ENCODE assay signal across 8 cellular contexts in the genomic region with DNA sequence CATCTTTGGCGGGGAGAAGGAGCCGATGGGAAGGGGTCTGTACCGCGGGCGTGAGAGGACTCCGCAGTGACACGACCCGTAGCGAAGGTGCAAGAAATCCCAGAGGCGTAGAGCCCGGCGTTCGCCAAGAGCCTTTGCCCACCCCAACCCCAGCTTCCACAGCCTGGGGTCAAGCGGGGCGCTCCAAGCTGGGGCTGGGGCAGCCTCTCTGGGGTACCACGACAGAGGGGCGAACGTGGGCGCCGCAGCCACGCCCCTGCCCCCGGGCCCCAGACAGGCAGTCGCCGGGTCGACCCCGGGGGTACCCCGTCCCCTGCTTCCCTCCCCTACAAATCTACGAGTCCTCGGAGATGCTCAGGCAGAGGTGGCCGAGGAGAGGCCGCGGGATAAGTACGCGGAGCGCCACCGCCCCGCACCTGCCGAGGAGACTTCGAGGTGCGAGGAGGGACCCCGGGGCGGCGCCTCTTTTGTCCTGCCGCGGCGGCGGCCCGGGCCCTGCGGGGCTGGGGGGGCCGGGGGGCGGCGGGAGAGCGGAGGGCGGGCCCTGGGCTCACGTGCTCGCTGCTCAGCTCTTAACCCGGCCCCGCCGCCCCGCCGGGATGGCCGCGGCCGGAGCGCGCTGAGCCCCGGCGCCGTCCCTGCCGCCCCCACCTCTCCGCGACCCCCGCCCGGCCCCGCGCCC. TPM values are rescaled to one million over a fixed set of nuclear protein-coding genes. Genes with fewer than 3 reads are reported as not detected.
DNase-seq lines count a peak whose midpoint lies in the region; ATAC-seq and TF ChIP-seq lines count a peak whose summit lies in the region.

A gene with protein sequence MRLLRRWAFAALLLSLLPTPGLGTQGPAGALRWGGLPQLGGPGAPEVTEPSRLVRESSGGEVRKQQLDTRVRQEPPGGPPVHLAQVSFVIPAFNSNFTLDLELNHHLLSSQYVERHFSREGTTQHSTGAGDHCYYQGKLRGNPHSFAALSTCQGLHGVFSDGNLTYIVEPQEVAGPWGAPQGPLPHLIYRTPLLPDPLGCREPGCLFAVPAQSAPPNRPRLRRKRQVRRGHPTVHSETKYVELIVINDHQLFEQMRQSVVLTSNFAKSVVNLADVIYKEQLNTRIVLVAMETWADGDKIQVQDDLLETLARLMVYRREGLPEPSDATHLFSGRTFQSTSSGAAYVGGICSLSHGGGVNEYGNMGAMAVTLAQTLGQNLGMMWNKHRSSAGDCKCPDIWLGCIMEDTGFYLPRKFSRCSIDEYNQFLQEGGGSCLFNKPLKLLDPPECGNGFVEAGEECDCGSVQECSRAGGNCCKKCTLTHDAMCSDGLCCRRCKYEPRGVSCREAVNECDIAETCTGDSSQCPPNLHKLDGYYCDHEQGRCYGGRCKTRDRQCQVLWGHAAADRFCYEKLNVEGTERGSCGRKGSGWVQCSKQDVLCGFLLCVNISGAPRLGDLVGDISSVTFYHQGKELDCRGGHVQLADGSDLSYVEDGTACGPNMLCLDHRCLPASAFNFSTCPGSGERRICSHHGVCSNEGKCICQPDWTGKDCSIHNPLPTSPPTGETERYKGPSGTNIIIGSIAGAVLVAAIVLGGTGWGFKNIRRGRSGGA (plus strand): TSS at position 575 of the 682 bp plus-strand sequence. CDS start 212 bp downstream, outside the sequence.

- 10 to 21% methylated on average over 20 to 37 of the region's 76 CpGs for WGBS in tibial nerve, 2 donors

- DNase-seq in activated naive CD4-positive, alpha-beta T cell treated with anti-CD3 and anti-CD28 coated beads, Interleukin-2, amount 10 ng/mL, durations not matched to agents 7 days and 5 days, result peak; percentile 33
- no peak for DNase-seq in activated naive CD4-positive, alpha-beta T cell treated with anti-CD3 and anti-CD28 coated beads for 36 hours
- DNase-seq in immature natural killer cell, result no peak
- DNase-seq in tibial nerve (ENCODE audit: low spot score in 2 of 2), result no peak
- no peak for DNase-seq in NCI-H1092 (lab: John Stamatoyannopoulos, UW)

- H3K36me3 Mint-ChIP-seq in activated naive CD4-positive, alpha-beta T cell treated with anti-CD3 and anti-CD28 coated beads, Interleukin-2, amount 10 ng/mL, durations not matched to agents 7 days and 5 days, result no peaks in the 10 kb centered on the region
- H3K36me3 Mint-ChIP-seq in activated naive CD4-positive, alpha-beta T cell treated with anti-CD3 and anti-CD28 coated beads for 36 hours (ENCODE audit: low read depth), result no peaks in the 10 kb centered on the region
- H3K36me3 Mint-ChIP-seq in immature natural killer cell, result no peaks in the 10 kb centered on the region

- intact Hi-C loops in activated naive CD4-positive, alpha-beta T cell treated with anti-CD3 and anti-CD28 coated beads for 36 hours (cut with micrococcal nuclease), result no loop called here

- H3K4me1 Mint-ChIP-seq in activated naive CD4-positive, alpha-beta T cell treated with anti-CD3 and anti-CD28 coated beads, Interleukin-2, amount 10 ng/mL, durations not matched to agents 7 days and 5 days, result no peaks in the 10 kb centered on the region
- H3K4me1 Mint-ChIP-seq in activated naive CD4-positive, alpha-beta T cell treated with anti-CD3 and anti-CD28 coated beads for 36 hours (ENCODE audit: low read depth), result no peaks in the 10 kb centered on the region
- H3K4me1 Mint-ChIP-seq in immature natural killer cell, result peaks cover 0 to 2% of the 10 kb centered on the region in 2 donors

- H3K27ac Mint-ChIP-seq in activated naive CD4-positive, alpha-beta T cell treated with anti-CD3 and anti-CD28 coated beads, Interleukin-2, amount 10 ng/mL, durations not matched to agents 7 days and 5 days, result no peak within 1 kb of the TSS
- no peak within 1 kb of the TSS for H3K27ac Mint-ChIP-seq in activated naive CD4-positive, alpha-beta T cell treated with anti-CD3 and anti-CD28 coated beads for 36 hours
- no peak within 1 kb of the TSS for H3K27ac Mint-ChIP-seq in immature natural killer cell

- H3K27me3 ChIP-seq in tibial nerve, result peaks cover 0 to 41% of the 10 kb centered on the region in 2 donors

- peaks cover 0 to 4% (median 0%) of the 10 kb centered on the region in 4 donors for H3K9me3 ChIP-seq in tibial nerve

- TF ChIP-seq EP300 in tibial nerve (IDR thresholded peaks at IDR 0.05), result no peak

- no peaks in the 10 kb centered on the region for H3K9me3 Mint-ChIP-seq in activated naive CD4-positive, alpha-beta T cell treated with anti-CD3 and anti-CD28 coated beads, Interleukin-2, amount 10 ng/mL, durations not matched to agents 7 days and 5 days
- no peaks in the 10 kb centered on the region for H3K9me3 Mint-ChIP-seq in activated naive CD4-positive, alpha-beta T cell treated with anti-CD3 and anti-CD28 coated beads for 36 hours
- no peaks in the 10 kb centered on the region for H3K9me3 Mint-ChIP-seq in immature natural killer cell

- no peak for TF ChIP-seq POLR2A in tibial nerve (IDR thresholded peaks at IDR 0.05)

- H3K36me3 ChIP-seq in tibial nerve, result no peaks in the 10 kb centered on the region

- H3K4me3 ChIP-seq in tibial nerve, result peak within 1 kb of the TSS; percentile 14 to 57 (median 32)

- H3K27me3 Mint-ChIP-seq in activated naive CD4-positive, alpha-beta T cell treated with anti-CD3 and anti-CD28 coated beads, Interleukin-2, amount 10 ng/mL, durations not matched to agents 7 days and 5 days, result peaks cover 80% of the 10 kb centered on the region
- peaks cover 30% of the 10 kb centered on the region for H3K27me3 Mint-ChIP-seq in activated naive CD4-positive, alpha-beta T cell treated with anti-CD3 and anti-CD28 coated beads for 36 hours (ENCODE audit: low read depth)
- H3K27me3 Mint-ChIP-seq in immature natural killer cell (ENCODE audit: low read depth in 3 of 3), result peaks cover 4 to 17% (median 10%) of the 10 kb centered on the region in 3 donors

- TF ChIP-seq CTCF in tibial nerve (IDR thresholded peaks at IDR 0.05), result no peak

- CTCF ChIA-PET in activated naive CD4-positive, alpha-beta T cell treated with anti-CD3 and anti-CD28 coated beads, Interleukin-2, amount 10 ng/mL, durations not matched to agents 7 days and 5 days (lab: Charles Lee), result no interaction called here
- CTCF ChIA-PET in activated naive CD4-positive, alpha-beta T cell treated with anti-CD3 and anti-CD28 coated beads for 36 hours (lab: Charles Lee), result no interaction called here

- H3K27ac ChIP-seq in angular gyrus (ENCODE audit: low read depth, low read length), result peak within 1 kb of the TSS; percentile 55
- H3K27ac ChIP-seq in tibial nerve, result no peak within 1 kb of the TSS

- peak within 1 kb of the TSS; percentile 31 for H3K4me3 Mint-ChIP-seq in activated naive CD4-positive, alpha-beta T cell treated with anti-CD3 and anti-CD28 coated beads, Interleukin-2, amount 10 ng/mL, durations not matched to agents 7 days and 5 days
- no peak within 1 kb of the TSS for H3K4me3 Mint-ChIP-seq in activated naive CD4-positive, alpha-beta T cell treated with anti-CD3 and anti-CD28 coated beads for 36 hours
- H3K4me3 Mint-ChIP-seq in immature natural killer cell, result peak within 1 kb of the TSS; percentile 60 to 74 (median 68)

- peaks cover 0 to 16% (median 9%) of the 10 kb centered on the region in 4 donors for H3K4me1 ChIP-seq in tibial nerve

- no peak for ATAC-seq in GM18517 (IDR thresholded peaks at IDR 0.05; ENCODE audit: unreplicated experiment)
- no peak for ATAC-seq in GM19035 (IDR thresholded peaks at IDR 0.05; ENCODE audit: unreplicated experiment)

RNA-seq across cellular contexts. Expression of the gene that starts here (rescaled TPM):
- total RNA-seq in activated naive CD4-positive, alpha-beta T cell treated with anti-CD3 and anti-CD28 coated beads for 36 hours, result under 1 TPM; 0.17 to 0.57 TPM
- polyA plus RNA-seq in immature natural killer cell, result not detected
- total RNA-seq in tibial nerve, result 1 to 10 TPM in 2 of 4 donors, under 1 TPM in 2; 0.42 to 3.9 (median 1.6) TPM
